Comparison of ENCODE assay signal across 1 cellular context in genomic region chr10:34087095-34087418, GRCh38.
TF ChIP-seq lines count a peak whose summit lies in the region.

No MANE protein-coding gene starts in this region.

TF ChIP-seq in GM23338, 12 proteins besides CTCF, POLR2A, EP300 and RAD21 (continued from another document):
- TF ChIP-seq REST (IDR thresholded peaks at IDR 0.05; ENCODE audit: unreplicated experiment) (no peak), CREB1 (CRISPR knock-in tag; IDR thresholded peaks at IDR 0.05; ENCODE audit: low read depth) (no peak), JUNB (IDR thresholded peaks at IDR 0.05; ENCODE audit: unreplicated experiment) (no peak)
TF ChIP-seq in GM23338: peak in this region for 0.
